In the genomic region with DNA sequence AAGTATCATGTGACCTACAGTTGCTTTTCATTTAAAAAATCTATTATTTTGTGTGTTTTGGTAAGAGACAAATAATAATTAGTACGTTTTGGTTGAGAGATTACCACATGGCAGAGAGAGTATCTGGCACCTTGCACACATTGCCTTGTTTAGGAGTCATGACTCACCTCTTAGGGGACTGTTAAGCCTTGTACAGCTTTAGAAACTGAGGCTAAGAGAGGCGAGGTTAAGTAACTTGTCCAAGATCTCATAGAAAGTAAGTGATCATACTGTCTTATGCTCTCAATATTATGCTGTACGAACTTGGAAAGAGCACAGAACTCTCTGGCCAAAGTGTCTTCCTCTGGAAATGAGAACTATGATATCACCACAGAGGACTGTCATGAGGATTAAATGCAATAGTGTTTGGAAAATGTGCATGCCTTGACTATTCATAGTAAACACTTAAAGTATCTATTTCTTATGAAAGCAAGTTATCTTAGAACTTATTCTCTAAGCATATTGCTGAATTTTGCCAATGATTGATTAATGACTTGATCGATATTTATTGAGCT, we compare ENCODE assay signal across 17 cellular contexts.
A peak's percentile ranks its signal among the peaks of the same experiment; 100 is the strongest.
DNase-seq lines count a peak whose midpoint lies in the region; ATAC-seq and TF ChIP-seq lines count a peak whose summit lies in the region.
"Had no signal": no experiment of that assay in that cellular context is flagged by ENCODE, and none has a peak within 500 bp of the region (broad histone marks: within the 10 kb centered on the region; RNA-seq: fewer than 3 reads in every experiment).

No MANE protein-coding gene starts in this region.

- no peaks in the 10 kb centered on the region for H3K27me3 ChIP-seq in H9 (ENCODE audit: insufficient read depth, low read length)
- H3K27me3 ChIP-seq: Peyer's patch had no signal

- no peak overlapping the region for H4K5ac ChIP-seq in H9 (ENCODE audit: insufficient read length, low read depth, low read length)

- peak; percentile 46 for ATAC-seq in sciatic nerve
- ATAC-seq: CD8-positive, alpha-beta T cell had no signal

- no peak overlapping the region for H4K8ac ChIP-seq in H9 (replicated peaks; ENCODE audit: insufficient read length, low read depth, low read length)

- no peaks in the 10 kb centered on the region for H3K23me2 ChIP-seq in H9 (ENCODE audit: insufficient read length, low read depth, low read length, poor library complexity, severe bottlenecking)

- no CpG with 5 or more reads among the region's 4 CpGs for WGBS in H9 (ENCODE audit: extremely low coverage, insufficient read length, low lambda C conversion rate)

- no peaks in the 10 kb centered on the region for H3K27me3 Mint-ChIP-seq in H9 (ENCODE audit: low read depth)

- no peaks in the 10 kb centered on the region for H3K9me3 Mint-ChIP-seq in H9
- H3K9me3 Mint-ChIP-seq: CD8-positive, alpha-beta T cell had no signal

- H3K4me1 Mint-ChIP-seq in H9 = peaks cover 2% of the 10 kb centered on the region in 2 experiments

- no peak overlapping the region for H3K4me3 Mint-ChIP-seq in H9
- H3K4me3 Mint-ChIP-seq: CD8-positive, alpha-beta T cell had no signal

- no peak overlapping the region for H3K4me3 ChIP-seq in AG10803 (ENCODE audit: low read length)
- H3K4me3 ChIP-seq: Peyer's patch had no signal

- no peak overlapping the region for H2BK20ac ChIP-seq in H9 (ENCODE audit: low read depth, low read length, poor library complexity, severe bottlenecking)

- peak overlapping the region; percentile 9 for H3K23ac ChIP-seq in H9 (ENCODE audit: insufficient read length, low read depth, low read length)

- no peak overlapping the region for H3T11ph ChIP-seq in H9 (ENCODE audit: low read length)

- H2AK5ac ChIP-seq in H9 (ENCODE audit: insufficient read length, low read length) = no peak overlapping the region

- H3K4ac ChIP-seq in H9 (ENCODE audit: low read depth, low read length) = no peak overlapping the region

- no peaks in the 10 kb centered on the region for H3K79me1 ChIP-seq in H9 (ENCODE audit: insufficient read depth, low read depth, low read length, poor library complexity, severe bottlenecking)

- no peak overlapping the region for H3K9ac ChIP-seq in H9 (ENCODE audit: extremely low read depth, insufficient read length, low read length)

- peaks cover 0 to 14% (median 14%) of the 10 kb centered on the region in 3 experiments; a peak in 5 of 7 replicates for H3K36me3 Mint-ChIP-seq in H9 (ENCODE audit: insufficient read depth in 1 of 3, low read depth in 3 of 3)

- TF ChIP-seq CTCF in AG10803 (conservative IDR thresholded peaks at IDR 0.05; ENCODE audit: low read length) = no peak
- TF ChIP-seq CTCF in H9 (conservative IDR thresholded peaks at IDR 0.05) = no peak

- no peak overlapping the region for H2AFZ ChIP-seq in H9 (ENCODE audit: low read length)

- no peaks in the 10 kb centered on the region for H3K9me3 ChIP-seq in H9 (ENCODE audit: control insufficient read depth, low read depth, low read length)
- H3K9me3 ChIP-seq: Peyer's patch had no signal

- H3K79me2 ChIP-seq in H9 (ENCODE audit: insufficient read depth, low read length) = no peaks in the 10 kb centered on the region

- no peak overlapping the region for H3K27ac ChIP-seq in H9 (ENCODE audit: insufficient read length, low read depth, low read length)
- H3K27ac ChIP-seq: Peyer's patch had no signal

- no peak overlapping the region for H3K18ac ChIP-seq in H9 (ENCODE audit: insufficient read length, low read depth, low read length)

- no peaks in the 10 kb centered on the region for H4K20me1 ChIP-seq in H9 (ENCODE audit: control insufficient read depth, insufficient read depth, insufficient read length)

- H3K4me2 ChIP-seq in H9 (ENCODE audit: insufficient read depth, insufficient read length, low read length) = no peak overlapping the region

- H3K56ac ChIP-seq in H9 (ENCODE audit: insufficient read length, low read depth, low read length) = no peak overlapping the region

- DNase-seq in AG10803 (ENCODE audit: low read depth) (peak; percentile 3), H9 (no peak), fibroblast of peridontal ligament (ENCODE audit: extremely low read depth) (peak; percentile 10), sciatic nerve (ENCODE audit: low spot score) (no peak), occipital lobe (lab: John Stamatoyannopoulos, UW) (no peak), cerebellar nuclear complex (lab: John Stamatoyannopoulos, UW) (no peak), COR-L47 (lab: John Stamatoyannopoulos, UW) (no peak)
- DNase-seq: CD8-positive, alpha-beta T cell; DMS 273 treated with DMSO at 0.1 percent for 48 hours; Karpas-422; MM.1S; NCI-H2029; NCI-H2171 treated with DMSO at 0.1 percent for 48 hours; NCI-H510A; NCI-H82; Peyer's patch; SHP77 had no signal

- no peak overlapping the region for H3K14ac ChIP-seq in H9 (ENCODE audit: insufficient read depth, low read length)

- H2BK15ac ChIP-seq in H9 (ENCODE audit: low read depth, low read length) = no peak overlapping the region

- no peak overlapping the region for H2BK12ac ChIP-seq in H9 (ENCODE audit: insufficient read length, low read depth, low read length)

- intact Hi-C loops in sciatic nerve (cut with DNase I) = no loop called here

- H4K91ac ChIP-seq in H9 (ENCODE audit: insufficient read length, low read depth, low read length) = no peak overlapping the region

- no peak overlapping the region for H2BK120ac ChIP-seq in H9 (ENCODE audit: low read depth, low read length, poor library complexity, severe bottlenecking)

- H3K4me1 ChIP-seq in H9 (ENCODE audit: insufficient read depth, low read length) = no peaks in the 10 kb centered on the region
- H3K4me1 ChIP-seq: Peyer's patch had no signal

- no peak overlapping the region for H2BK5ac ChIP-seq in H9 (ENCODE audit: insufficient read length, low read length)

- no peak overlapping the region for H3K27ac Mint-ChIP-seq in H9
- H3K27ac Mint-ChIP-seq: CD8-positive, alpha-beta T cell had no signal

Comparison
In these comparisons a context has a peak if more than half of its experiments do, and no peak if none do; other contexts are left out.
1. DNase-seq: peak in AG10803 (single experiment) and fibroblast of peridontal ligament (single experiment); none in H9 (single experiment), sciatic nerve (single experiment), occipital lobe (single experiment), cerebellar nuclear complex (0 of 2) and COR-L47 (single experiment).